In the genomic region with DNA sequence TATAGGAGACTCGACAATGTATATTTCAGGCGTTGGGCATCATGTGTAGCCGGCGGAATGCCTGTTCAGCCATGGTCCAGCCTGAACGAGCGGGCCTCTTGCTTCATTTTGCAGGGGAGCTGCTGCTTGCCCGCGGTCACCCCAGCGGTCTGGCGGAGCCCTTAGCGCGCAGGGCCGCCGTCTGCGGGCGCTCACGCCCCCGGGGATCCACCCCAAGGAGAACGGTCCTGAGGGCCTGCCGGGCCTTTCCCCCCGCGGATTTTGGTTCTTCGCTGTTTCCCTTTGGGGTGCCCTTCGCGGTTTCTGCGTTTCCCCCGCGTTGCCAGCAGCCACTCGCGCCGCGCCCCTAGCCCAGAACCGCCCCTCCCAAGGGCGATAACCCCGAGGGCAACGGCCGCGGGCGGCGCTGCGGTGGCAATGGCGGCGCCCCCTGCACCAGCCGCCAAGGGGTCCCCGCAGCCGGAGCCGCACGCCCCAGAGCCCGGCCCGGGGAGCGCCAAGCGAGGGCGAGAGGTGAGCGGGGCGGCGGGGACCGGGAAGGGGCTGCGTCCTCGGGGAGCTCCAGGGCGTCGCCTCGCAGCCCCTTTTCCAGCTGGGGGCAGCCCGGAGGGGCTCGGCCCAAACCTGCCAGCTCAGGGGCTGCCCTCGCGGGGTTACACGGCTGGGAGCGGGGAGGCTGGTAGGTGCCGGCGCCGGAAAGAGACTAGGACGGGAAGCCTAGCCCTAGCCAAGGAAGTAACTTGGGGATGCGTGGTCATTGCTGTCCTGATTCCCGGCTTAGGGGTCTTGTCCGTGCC, we compare ENCODE assay signal across 9 cellular contexts. TPM values are rescaled to one million over a fixed set of nuclear protein-coding genes. Genes with fewer than 3 reads are reported as not detected.
A peak's percentile ranks its signal among the peaks of the same experiment; 100 is the strongest.
DNase-seq lines count a peak whose midpoint lies in the region; ATAC-seq and TF ChIP-seq lines count a peak whose summit lies in the region.
"Had no signal": no experiment of that assay in that cellular context is flagged by ENCODE, and none has a peak within 500 bp of the region (broad histone marks: within the 10 kb centered on the region; RNA-seq: fewer than 3 reads in every experiment).

MFSD2B (plus strand) TSS at position 406 of the 797 bp plus-strand sequence; CDS start at position 418, 12 bp downstream.

- peak; percentile 59 for ATAC-seq in foreskin keratinocyte
- no peak for ATAC-seq in GM21786 (IDR thresholded peaks at IDR 0.05; ENCODE audit: unreplicated experiment)
- ATAC-seq in HG02642 (IDR thresholded peaks at IDR 0.05; ENCODE audit: poor library complexity, unreplicated experiment), result no peak

- H3K36me3 ChIP-seq in BLaER1 treated with 17β-estradiol and CSF1 and Interleukin-3, amounts not matched to agents 10 nM and 100 nM, result 0 out of 22 replicates have a peak, but pooled peaks cover 0 to 4% (median 0%) of the 10 kb centered on the region in 11 experiments
- peaks cover 0 to 3% of the 10 kb centered on the region in 2 experiments for H3K36me3 ChIP-seq in SK-N-SH (replicated peaks in 1 of 2; ENCODE audit: control insufficient read depth in 1 of 2, insufficient read depth in 2 of 2, low read length in 1 of 2)
- no peaks in the 10 kb centered on the region for H3K36me3 ChIP-seq in neural progenitor cell

- TF ChIP-seq CTCF in SK-N-SH (IDR thresholded peaks at IDR 0.05) (no peak), foreskin keratinocyte (conservative IDR thresholded peaks at IDR 0.05) (no peak), neural progenitor cell (IDR thresholded peaks at IDR 0.05) (peak; percentile 22)

- no peaks in the 10 kb centered on the region for H3K4me1 Mint-ChIP-seq in neural progenitor cell
- H3K4me1 Mint-ChIP-seq in activated naive CD4-positive, alpha-beta T cell treated with anti-CD3 and anti-CD28 coated beads for 36 hours (ENCODE audit: low read depth), result peaks cover 2% of the 10 kb centered on the region

- no peak within 1 kb of the TSS for H3K27ac Mint-ChIP-seq in neural progenitor cell
- no peak within 1 kb of the TSS for H3K27ac Mint-ChIP-seq in activated naive CD4-positive, alpha-beta T cell treated with anti-CD3 and anti-CD28 coated beads for 36 hours

- peaks cover 3% of the 10 kb centered on the region for H3K36me3 Mint-ChIP-seq in neural progenitor cell
- H3K36me3 Mint-ChIP-seq in activated naive CD4-positive, alpha-beta T cell treated with anti-CD3 and anti-CD28 coated beads for 36 hours (ENCODE audit: low read depth), result no peaks in the 10 kb centered on the region

- peaks cover 13% of the 10 kb centered on the region for H3K27me3 Mint-ChIP-seq in neural progenitor cell (ENCODE audit: insufficient read depth, low read depth)
- H3K27me3 Mint-ChIP-seq in activated naive CD4-positive, alpha-beta T cell treated with anti-CD3 and anti-CD28 coated beads for 36 hours (ENCODE audit: low read depth), result peaks cover 34% of the 10 kb centered on the region

- H3F3A ChIP-seq in SK-N-SH (replicated peaks; ENCODE audit: insufficient read depth), result peaks cover 1% of the 10 kb centered on the region
- H3F3A ChIP-seq in neural progenitor cell (ENCODE audit: low read depth), result no peaks in the 10 kb centered on the region

- TF ChIP-seq RAD21 in SK-N-SH (IDR thresholded peaks at IDR 0.05; ENCODE audit: low read length), result no peak

- intact Hi-C loops in activated naive CD4-positive, alpha-beta T cell treated with anti-CD3 and anti-CD28 coated beads for 36 hours (cut with micrococcal nuclease), result no loop called here

- H3K9me3 ChIP-seq in BLaER1 treated with 17β-estradiol and CSF1 and Interleukin-3, amounts not matched to agents 10 nM and 100 nM (replicated peaks in 1 of 11), result no peaks in the 10 kb centered on the region
- H3K9me3 ChIP-seq in SK-N-SH (no peaks in the 10 kb centered on the region), neural progenitor cell (ENCODE audit: low read depth) (no peaks in the 10 kb centered on the region)

- H2AFZ ChIP-seq in SK-N-SH (ENCODE audit: low read depth) (peak within 1 kb of the TSS; percentile 56; the same call in 1 of the 2 replicates), neural progenitor cell (replicated peaks) (peak within 1 kb of the TSS; percentile 86)

- peak within 1 kb of the TSS; percentile 58 for H3K4me3 Mint-ChIP-seq in neural progenitor cell
- H3K4me3 Mint-ChIP-seq in activated naive CD4-positive, alpha-beta T cell treated with anti-CD3 and anti-CD28 coated beads for 36 hours, result no peak within 1 kb of the TSS

- H3K79me2 ChIP-seq in SK-N-SH (ENCODE audit: insufficient read depth), result no peaks in the 10 kb centered on the region
- H3K79me2 ChIP-seq in neural progenitor cell (ENCODE audit: low read depth), result no peaks in the 10 kb centered on the region

- peak within 1 kb of the TSS in 9 of 10 experiments; percentile 3 to 58 (median 29); a peak in 12 of 20 replicates for H3K4me3 ChIP-seq in BLaER1 treated with 17β-estradiol and CSF1 and Interleukin-3, amounts not matched to agents 10 nM and 100 nM
- H3K4me3 ChIP-seq in SK-N-SH (ENCODE audit: low read depth in 2 of 2, low read length in 1 of 2), result peak within 1 kb of the TSS; percentile 8 to 43; a peak in 3 of 4 replicates
- H3K4me3 ChIP-seq in neural progenitor cell, result peak within 1 kb of the TSS; percentile 51

- peaks cover 0 to 35% (median 22%) of the 10 kb centered on the region in 11 experiments; a peak in 16 of 22 replicates for H4K20me1 ChIP-seq in BLaER1 treated with 17β-estradiol and CSF1 and Interleukin-3, amounts not matched to agents 10 nM and 100 nM
- H4K20me1 ChIP-seq in SK-N-SH (ENCODE audit: insufficient read depth) (no peaks in the 10 kb centered on the region), neural progenitor cell (ENCODE audit: low read depth) (no peaks in the 10 kb centered on the region)

- WGBS in SK-N-SH (ENCODE audit: low lambda C conversion rate), result 31% methylated on average over 57 of the region's 75 CpGs

- H3K27ac ChIP-seq in BLaER1 treated with 17β-estradiol and CSF1 and Interleukin-3, amounts not matched to agents 10 nM and 100 nM, result no peak within 1 kb of the TSS
- H3K27ac ChIP-seq in SK-N-SH (ENCODE audit: low read depth in 2 of 2, low read length in 1 of 2) (no peak within 1 kb of the TSS), foreskin keratinocyte (no peak within 1 kb of the TSS), neural progenitor cell (no peak within 1 kb of the TSS)

- no peaks in the 10 kb centered on the region for H3K9me2 ChIP-seq in SK-N-SH

- POLR2A ChIA-PET in SK-N-SH (lab: Yijun Ruan, JAX), result no interaction called here

- H3K9ac ChIP-seq in BLaER1 treated with 17β-estradiol and CSF1 and Interleukin-3, amounts not matched to agents 10 nM and 100 nM, result peak within 1 kb of the TSS in 4 of 11 experiments; percentile 24 to 51 (median 40); a peak in 4 of 22 replicates
- H3K9ac ChIP-seq in SK-N-SH (no peak within 1 kb of the TSS), neural progenitor cell (no peak within 1 kb of the TSS)

- CTCF ChIA-PET in SK-N-SH (lab: Yijun Ruan, JAX), result interaction anchor here (0.6 to 2.1 kb wide), 6 partner anchors 12 to 494 kb away, joined by 3 to 5 read pairs (median 4); partner anchors contain the start of gene ATAD2B
- CTCF ChIA-PET in activated naive CD4-positive, alpha-beta T cell treated with anti-CD3 and anti-CD28 coated beads for 36 hours (lab: Charles Lee), result interaction anchor here (0.6 kb wide), 2 partner anchors 186 to 260 kb away, joined by 3 read pairs; no protein-coding TSS in a partner anchor

- peaks cover 7 to 20% (median 11%) of the 10 kb centered on the region in 10 experiments; a peak in 16 of 20 replicates for H3K4me1 ChIP-seq in BLaER1 treated with 17β-estradiol and CSF1 and Interleukin-3, amounts not matched to agents 10 nM and 100 nM
- H3K4me1 ChIP-seq in SK-N-SH (ENCODE audit: control insufficient read depth in 1 of 2, insufficient read depth in 2 of 2, low read depth in 1 of 2, low read length in 1 of 2) (peaks cover 0 to 7% of the 10 kb centered on the region in 2 experiments; a peak in 1 of 4 replicates), foreskin keratinocyte (no peaks in the 10 kb centered on the region), neural progenitor cell (peaks cover 8% of the 10 kb centered on the region)

- H3K4me2 ChIP-seq in BLaER1 treated with 17β-estradiol and CSF1 and Interleukin-3, amounts not matched to agents 10 nM and 100 nM, result peak within 1 kb of the TSS; percentile 52 to 78 (median 65)
- H3K4me2 ChIP-seq in SK-N-SH, result peak within 1 kb of the TSS; percentile 39; the same call in 1 of the 2 replicates
- H3K4me2 ChIP-seq in neural progenitor cell, result peak within 1 kb of the TSS; percentile 92

- no peak for TF ChIP-seq EP300 in SK-N-SH (IDR thresholded peaks at IDR 0.05; ENCODE audit: borderline replicate concordance in 1 of 2, low read depth in 1 of 2, low read length in 1 of 2)

- no peaks in the 10 kb centered on the region for H3K9me3 Mint-ChIP-seq in neural progenitor cell
- no peaks in the 10 kb centered on the region for H3K9me3 Mint-ChIP-seq in activated naive CD4-positive, alpha-beta T cell treated with anti-CD3 and anti-CD28 coated beads for 36 hours

- DNase-seq in SK-N-SH, result peak; percentile 86
- no peak for DNase-seq in foreskin keratinocyte
- peak; percentile 47 for DNase-seq in neural progenitor cell (ENCODE audit: low spot score)
- no peak for DNase-seq in activated naive CD4-positive, alpha-beta T cell treated with anti-CD3 and anti-CD28 coated beads for 36 hours
- no peak for DNase-seq in cerebellar cortex (ENCODE audit: low spot score)
- DNase-seq: stimulated activated CD4-positive, alpha-beta T cell treated with anti-CD3 and anti-CD28 coated beads, Interleukin-2, amount 100 ng/mL, for 48 hours had no signal

- peaks cover 49 to 61% (median 56%) of the 10 kb centered on the region in 11 experiments for H3K27me3 ChIP-seq in BLaER1 treated with 17β-estradiol and CSF1 and Interleukin-3, amounts not matched to agents 10 nM and 100 nM
- H3K27me3 ChIP-seq in SK-N-SH (ENCODE audit: insufficient read depth), result no peaks in the 10 kb centered on the region
- H3K27me3 ChIP-seq in foreskin keratinocyte, result peaks cover 44% of the 10 kb centered on the region
- H3K27me3 ChIP-seq in neural progenitor cell, result peaks cover 26% of the 10 kb centered on the region

TF ChIP-seq in SK-N-SH, 30 proteins besides CTCF, POLR2A, EP300 and RAD21 (continues in another document):
- no peak for TF ChIP-seq GATA2 (CRISPR knock-in tag; IDR thresholded peaks at IDR 0.05)

RNA-seq across cellular contexts. Expression of gene MFSD2B, which starts in this region (rescaled TPM):
- polyA plus RNA-seq in SK-N-SH (2012; rRNA removed) (0.16 TPM in 1 of 2 replicates, not detected in the other), foreskin keratinocyte (0.01 TPM in 1 of 2 replicates, not detected in the other)
- polyA plus RNA-seq in SK-N-SH (2012; cell fraction: cytosol; rRNA removed), result 0.09 TPM in 2 replicates
- polyA plus RNA-seq in SK-N-SH (2012; cell fraction: nucleus; rRNA removed), result 0.25 and 0.38 TPM in 2 replicates
- total RNA-seq in foreskin keratinocyte (0.04 TPM in 1 of 2 replicates, not detected in the other), neural progenitor cell (ENCODE audit: low replicate concordance) (0.40 TPM in 1 of 2 replicates, not detected in the other)
- total RNA-seq in activated naive CD4-positive, alpha-beta T cell treated with anti-CD3 and anti-CD28 coated beads for 36 hours, result under 1 TPM; 0.15 to 0.24 TPM

Comparison
In these comparisons a context has a peak if more than half of its experiments do, and no peak if none do; other contexts are left out.
1. Peak in DNase-seq, H3K4me3 ChIP-seq and H3K4me2 ChIP-seq in SK-N-SH; RNA of the gene not detected or under 1 TPM.
2. Peak in ATAC-seq in foreskin keratinocyte; RNA of the gene not detected or under 1 TPM.
3. Peak in DNase-seq, H3K4me3 ChIP-seq and H3K4me2 ChIP-seq in neural progenitor cell; RNA of the gene not detected or under 1 TPM.
4. H3K4me2 ChIP-seq: peak in every context shown above with its lines; median percentile 92 in neural progenitor cell; 65 in BLaER1 treated with 17β-estradiol and CSF1 and Interleukin-3, amounts not matched to agents 10 nM and 100 nM; 39 in SK-N-SH.